In the genomic region with DNA sequence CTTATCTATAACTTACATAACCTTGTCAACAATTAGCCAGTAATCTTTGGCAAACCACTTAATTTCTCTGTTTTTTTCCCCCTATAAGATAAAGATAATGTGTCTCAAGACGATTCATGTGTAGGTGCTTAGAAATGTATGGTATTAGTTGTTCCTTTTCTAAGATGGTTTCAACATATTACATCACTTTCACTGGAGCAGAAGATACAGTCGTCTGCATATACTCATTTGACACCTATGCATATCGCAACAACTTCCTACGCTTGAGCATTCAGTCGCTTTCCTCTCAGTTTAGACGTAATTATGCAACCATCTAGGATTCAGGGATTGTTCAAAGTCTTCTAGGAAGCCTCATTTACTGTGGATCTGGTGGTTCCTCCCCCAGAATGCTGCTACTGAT, we compare ENCODE assay signal across 1 cellular context.
TF ChIP-seq lines count a peak whose summit lies in the region.

No MANE protein-coding gene starts in this region.

TF ChIP-seq in K562, 482 proteins besides CTCF, POLR2A, EP300 and RAD21 (continued from another document and continues in another):
- TF ChIP-seq, protein P1, sequence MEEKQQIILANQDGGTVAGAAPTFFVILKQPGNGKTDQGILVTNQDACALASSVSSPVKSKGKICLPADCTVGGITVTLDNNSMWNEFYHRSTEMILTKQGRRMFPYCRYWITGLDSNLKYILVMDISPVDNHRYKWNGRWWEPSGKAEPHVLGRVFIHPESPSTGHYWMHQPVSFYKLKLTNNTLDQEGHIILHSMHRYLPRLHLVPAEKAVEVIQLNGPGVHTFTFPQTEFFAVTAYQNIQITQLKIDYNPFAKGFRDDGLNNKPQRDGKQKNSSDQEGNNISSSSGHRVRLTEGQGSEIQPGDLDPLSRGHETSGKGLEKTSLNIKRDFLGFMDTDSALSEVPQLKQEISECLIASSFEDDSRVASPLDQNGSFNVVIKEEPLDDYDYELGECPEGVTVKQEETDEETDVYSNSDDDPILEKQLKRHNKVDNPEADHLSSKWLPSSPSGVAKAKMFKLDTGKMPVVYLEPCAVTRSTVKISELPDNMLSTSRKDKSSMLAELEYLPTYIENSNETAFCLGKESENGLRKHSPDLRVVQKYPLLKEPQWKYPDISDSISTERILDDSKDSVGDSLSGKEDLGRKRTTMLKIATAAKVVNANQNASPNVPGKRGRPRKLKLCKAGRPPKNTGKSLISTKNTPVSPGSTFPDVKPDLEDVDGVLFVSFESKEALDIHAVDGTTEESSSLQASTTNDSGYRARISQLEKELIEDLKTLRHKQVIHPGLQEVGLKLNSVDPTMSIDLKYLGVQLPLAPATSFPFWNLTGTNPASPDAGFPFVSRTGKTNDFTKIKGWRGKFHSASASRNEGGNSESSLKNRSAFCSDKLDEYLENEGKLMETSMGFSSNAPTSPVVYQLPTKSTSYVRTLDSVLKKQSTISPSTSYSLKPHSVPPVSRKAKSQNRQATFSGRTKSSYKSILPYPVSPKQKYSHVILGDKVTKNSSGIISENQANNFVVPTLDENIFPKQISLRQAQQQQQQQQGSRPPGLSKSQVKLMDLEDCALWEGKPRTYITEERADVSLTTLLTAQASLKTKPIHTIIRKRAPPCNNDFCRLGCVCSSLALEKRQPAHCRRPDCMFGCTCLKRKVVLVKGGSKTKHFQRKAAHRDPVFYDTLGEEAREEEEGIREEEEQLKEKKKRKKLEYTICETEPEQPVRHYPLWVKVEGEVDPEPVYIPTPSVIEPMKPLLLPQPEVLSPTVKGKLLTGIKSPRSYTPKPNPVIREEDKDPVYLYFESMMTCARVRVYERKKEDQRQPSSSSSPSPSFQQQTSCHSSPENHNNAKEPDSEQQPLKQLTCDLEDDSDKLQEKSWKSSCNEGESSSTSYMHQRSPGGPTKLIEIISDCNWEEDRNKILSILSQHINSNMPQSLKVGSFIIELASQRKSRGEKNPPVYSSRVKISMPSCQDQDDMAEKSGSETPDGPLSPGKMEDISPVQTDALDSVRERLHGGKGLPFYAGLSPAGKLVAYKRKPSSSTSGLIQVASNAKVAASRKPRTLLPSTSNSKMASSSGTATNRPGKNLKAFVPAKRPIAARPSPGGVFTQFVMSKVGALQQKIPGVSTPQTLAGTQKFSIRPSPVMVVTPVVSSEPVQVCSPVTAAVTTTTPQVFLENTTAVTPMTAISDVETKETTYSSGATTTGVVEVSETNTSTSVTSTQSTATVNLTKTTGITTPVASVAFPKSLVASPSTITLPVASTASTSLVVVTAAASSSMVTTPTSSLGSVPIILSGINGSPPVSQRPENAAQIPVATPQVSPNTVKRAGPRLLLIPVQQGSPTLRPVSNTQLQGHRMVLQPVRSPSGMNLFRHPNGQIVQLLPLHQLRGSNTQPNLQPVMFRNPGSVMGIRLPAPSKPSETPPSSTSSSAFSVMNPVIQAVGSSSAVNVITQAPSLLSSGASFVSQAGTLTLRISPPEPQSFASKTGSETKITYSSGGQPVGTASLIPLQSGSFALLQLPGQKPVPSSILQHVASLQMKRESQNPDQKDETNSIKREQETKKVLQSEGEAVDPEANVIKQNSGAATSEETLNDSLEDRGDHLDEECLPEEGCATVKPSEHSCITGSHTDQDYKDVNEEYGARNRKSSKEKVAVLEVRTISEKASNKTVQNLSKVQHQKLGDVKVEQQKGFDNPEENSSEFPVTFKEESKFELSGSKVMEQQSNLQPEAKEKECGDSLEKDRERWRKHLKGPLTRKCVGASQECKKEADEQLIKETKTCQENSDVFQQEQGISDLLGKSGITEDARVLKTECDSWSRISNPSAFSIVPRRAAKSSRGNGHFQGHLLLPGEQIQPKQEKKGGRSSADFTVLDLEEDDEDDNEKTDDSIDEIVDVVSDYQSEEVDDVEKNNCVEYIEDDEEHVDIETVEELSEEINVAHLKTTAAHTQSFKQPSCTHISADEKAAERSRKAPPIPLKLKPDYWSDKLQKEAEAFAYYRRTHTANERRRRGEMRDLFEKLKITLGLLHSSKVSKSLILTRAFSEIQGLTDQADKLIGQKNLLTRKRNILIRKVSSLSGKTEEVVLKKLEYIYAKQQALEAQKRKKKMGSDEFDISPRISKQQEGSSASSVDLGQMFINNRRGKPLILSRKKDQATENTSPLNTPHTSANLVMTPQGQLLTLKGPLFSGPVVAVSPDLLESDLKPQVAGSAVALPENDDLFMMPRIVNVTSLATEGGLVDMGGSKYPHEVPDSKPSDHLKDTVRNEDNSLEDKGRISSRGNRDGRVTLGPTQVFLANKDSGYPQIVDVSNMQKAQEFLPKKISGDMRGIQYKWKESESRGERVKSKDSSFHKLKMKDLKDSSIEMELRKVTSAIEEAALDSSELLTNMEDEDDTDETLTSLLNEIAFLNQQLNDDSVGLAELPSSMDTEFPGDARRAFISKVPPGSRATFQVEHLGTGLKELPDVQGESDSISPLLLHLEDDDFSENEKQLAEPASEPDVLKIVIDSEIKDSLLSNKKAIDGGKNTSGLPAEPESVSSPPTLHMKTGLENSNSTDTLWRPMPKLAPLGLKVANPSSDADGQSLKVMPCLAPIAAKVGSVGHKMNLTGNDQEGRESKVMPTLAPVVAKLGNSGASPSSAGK (IDR thresholded peaks at IDR 0.05), result no peak
- no peak for TF ChIP-seq POLR2AphosphoS5 (IDR thresholded peaks at IDR 0.05; ENCODE audit: control insufficient read depth, insufficient read depth, low read depth, low read length)
- TF ChIP-seq ZNF12 (CRISPR knock-in tag; IDR thresholded peaks at IDR 0.05), result no peak
- TF ChIP-seq CBX5 (IDR thresholded peaks at IDR 0.05; ENCODE audit: borderline replicate concordance, low read depth), result no peak
- no peak for TF ChIP-seq SMARCC2 (IDR thresholded peaks at IDR 0.05; ENCODE audit: low read depth)
- TF ChIP-seq PRPF4 (IDR thresholded peaks at IDR 0.05; ENCODE audit: insufficient read depth, low read depth, low read length, poor library complexity, severe bottlenecking), result no peak
- TF ChIP-seq CEBPG (CRISPR knock-in tag; IDR thresholded peaks at IDR 0.05), result no peak
- TF ChIP-seq CEBPG (tag; conservative IDR thresholded peaks at IDR 0.05 in 1 of 2, IDR thresholded peaks at IDR 0.05 in 1 of 2), result peak; percentile 87 to 96
- TF ChIP-seq ZNF740 (CRISPR knock-in tag; IDR thresholded peaks at IDR 0.05), result no peak
- no peak for TF ChIP-seq ZNF740 (tag; IDR thresholded peaks at IDR 0.05)
- TF ChIP-seq, protein P2, sequence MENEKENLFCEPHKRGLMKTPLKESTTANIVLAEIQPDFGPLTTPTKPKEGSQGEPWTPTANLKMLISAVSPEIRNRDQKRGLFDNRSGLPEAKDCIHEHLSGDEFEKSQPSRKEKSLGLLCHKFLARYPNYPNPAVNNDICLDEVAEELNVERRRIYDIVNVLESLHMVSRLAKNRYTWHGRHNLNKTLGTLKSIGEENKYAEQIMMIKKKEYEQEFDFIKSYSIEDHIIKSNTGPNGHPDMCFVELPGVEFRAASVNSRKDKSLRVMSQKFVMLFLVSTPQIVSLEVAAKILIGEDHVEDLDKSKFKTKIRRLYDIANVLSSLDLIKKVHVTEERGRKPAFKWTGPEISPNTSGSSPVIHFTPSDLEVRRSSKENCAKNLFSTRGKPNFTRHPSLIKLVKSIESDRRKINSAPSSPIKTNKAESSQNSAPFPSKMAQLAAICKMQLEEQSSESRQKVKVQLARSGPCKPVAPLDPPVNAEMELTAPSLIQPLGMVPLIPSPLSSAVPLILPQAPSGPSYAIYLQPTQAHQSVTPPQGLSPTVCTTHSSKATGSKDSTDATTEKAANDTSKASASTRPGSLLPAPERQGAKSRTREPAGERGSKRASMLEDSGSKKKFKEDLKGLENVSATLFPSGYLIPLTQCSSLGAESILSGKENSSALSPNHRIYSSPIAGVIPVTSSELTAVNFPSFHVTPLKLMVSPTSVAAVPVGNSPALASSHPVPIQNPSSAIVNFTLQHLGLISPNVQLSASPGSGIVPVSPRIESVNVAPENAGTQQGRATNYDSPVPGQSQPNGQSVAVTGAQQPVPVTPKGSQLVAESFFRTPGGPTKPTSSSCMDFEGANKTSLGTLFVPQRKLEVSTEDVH (IDR thresholded peaks at IDR 0.05; ENCODE audit: low read depth, partially characterized antibody), result no peak
- TF ChIP-seq IRF2 (CRISPR knock-in tag; IDR thresholded peaks at IDR 0.05), result no peak
- 0 out of 2 replicates have a peak, but pooled peaks have one; percentile 24 for TF ChIP-seq ZSCAN32 (CRISPR knock-in tag; IDR thresholded peaks at IDR 0.05)
- peak; percentile 52; the same call in 1 of the 2 replicates for TF ChIP-seq ATF3 (IDR thresholded peaks at IDR 0.05)
- no peak for TF ChIP-seq ATF3 (CRISPR knock-in tag; conservative IDR thresholded peaks at IDR 0.05)
- TF ChIP-seq TRIM24 (IDR thresholded peaks at IDR 0.05), result peak in 1 of 2 experiments; percentile 66; a peak in 1 of 4 replicates
- no peak for TF ChIP-seq ZNF561 (CRISPR knock-in tag; conservative IDR thresholded peaks at IDR 0.05)
- TF ChIP-seq, protein P3, sequence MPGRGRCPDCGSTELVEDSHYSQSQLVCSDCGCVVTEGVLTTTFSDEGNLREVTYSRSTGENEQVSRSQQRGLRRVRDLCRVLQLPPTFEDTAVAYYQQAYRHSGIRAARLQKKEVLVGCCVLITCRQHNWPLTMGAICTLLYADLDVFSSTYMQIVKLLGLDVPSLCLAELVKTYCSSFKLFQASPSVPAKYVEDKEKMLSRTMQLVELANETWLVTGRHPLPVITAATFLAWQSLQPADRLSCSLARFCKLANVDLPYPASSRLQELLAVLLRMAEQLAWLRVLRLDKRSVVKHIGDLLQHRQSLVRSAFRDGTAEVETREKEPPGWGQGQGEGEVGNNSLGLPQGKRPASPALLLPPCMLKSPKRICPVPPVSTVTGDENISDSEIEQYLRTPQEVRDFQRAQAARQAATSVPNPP (IDR thresholded peaks at IDR 0.05; ENCODE audit: borderline replicate concordance, insufficient read depth, insufficient read length), result no peak
- TF ChIP-seq HOXB6 (CRISPR knock-in tag; IDR thresholded peaks at IDR 0.05; ENCODE audit: borderline replicate concordance), result no peak
- TF ChIP-seq, protein P4, sequence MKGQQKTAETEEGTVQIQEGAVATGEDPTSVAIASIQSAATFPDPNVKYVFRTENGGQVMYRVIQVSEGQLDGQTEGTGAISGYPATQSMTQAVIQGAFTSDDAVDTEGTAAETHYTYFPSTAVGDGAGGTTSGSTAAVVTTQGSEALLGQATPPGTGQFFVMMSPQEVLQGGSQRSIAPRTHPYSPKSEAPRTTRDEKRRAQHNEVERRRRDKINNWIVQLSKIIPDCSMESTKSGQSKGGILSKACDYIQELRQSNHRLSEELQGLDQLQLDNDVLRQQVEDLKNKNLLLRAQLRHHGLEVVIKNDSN (CRISPR knock-in tag; IDR thresholded peaks at IDR 0.05), result no peak
- no peak for TF ChIP-seq ETV6 (IDR thresholded peaks at IDR 0.05; ENCODE audit: borderline replicate concordance in 1 of 2, low read depth in 2 of 2, low read length in 1 of 2)
- no peak for TF ChIP-seq ETV6 (CRISPR knock-in tag; IDR thresholded peaks at IDR 0.05; ENCODE audit: borderline replicate concordance)
- no peak for TF ChIP-seq ZNF785 (CRISPR knock-in tag; IDR thresholded peaks at IDR 0.05)
- TF ChIP-seq PYGO2 (tag; IDR thresholded peaks at IDR 0.05), result no peak
- TF ChIP-seq LCOR (CRISPR knock-in tag; IDR thresholded peaks at IDR 0.05), result no peak
- TF ChIP-seq ZC3H4 (CRISPR knock-in tag; IDR thresholded peaks at IDR 0.05; ENCODE audit: borderline replicate concordance), result no peak
- no peak for TF ChIP-seq ELF2 (CRISPR knock-in tag; IDR thresholded peaks at IDR 0.05)
- no peak for TF ChIP-seq ZFX (CRISPR knock-in tag; IDR thresholded peaks at IDR 0.05)
- TF ChIP-seq, protein P5, sequence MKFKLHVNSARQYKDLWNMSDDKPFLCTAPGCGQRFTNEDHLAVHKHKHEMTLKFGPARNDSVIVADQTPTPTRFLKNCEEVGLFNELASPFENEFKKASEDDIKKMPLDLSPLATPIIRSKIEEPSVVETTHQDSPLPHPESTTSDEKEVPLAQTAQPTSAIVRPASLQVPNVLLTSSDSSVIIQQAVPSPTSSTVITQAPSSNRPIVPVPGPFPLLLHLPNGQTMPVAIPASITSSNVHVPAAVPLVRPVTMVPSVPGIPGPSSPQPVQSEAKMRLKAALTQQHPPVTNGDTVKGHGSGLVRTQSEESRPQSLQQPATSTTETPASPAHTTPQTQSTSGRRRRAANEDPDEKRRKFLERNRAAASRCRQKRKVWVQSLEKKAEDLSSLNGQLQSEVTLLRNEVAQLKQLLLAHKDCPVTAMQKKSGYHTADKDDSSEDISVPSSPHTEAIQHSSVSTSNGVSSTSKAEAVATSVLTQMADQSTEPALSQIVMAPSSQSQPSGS (CRISPR knock-in tag; IDR thresholded peaks at IDR 0.05), result no peak
- TF ChIP-seq ZNF212 (CRISPR knock-in tag; IDR thresholded peaks at IDR 0.05), result no peak
- no peak for TF ChIP-seq ZKSCAN3 (CRISPR knock-in tag; IDR thresholded peaks at IDR 0.05)
- TF ChIP-seq GTF2A2 (tag; IDR thresholded peaks at IDR 0.05), result no peak
- peak; percentile 49; the same call in 1 of the 2 replicates for TF ChIP-seq CEBPB (tag; IDR thresholded peaks at IDR 0.05)
- no peak for TF ChIP-seq FOXA1 (IDR thresholded peaks at IDR 0.05; ENCODE audit: borderline replicate concordance)
- TF ChIP-seq RBM39 (optimal IDR thresholded peaks at IDR 0.05; ENCODE audit: low read depth, low read length), result no peak
- no peak for TF ChIP-seq ZNF217 (CRISPR knock-in tag; IDR thresholded peaks at IDR 0.05)
- no peak for TF ChIP-seq POLR2AphosphoS2 (IDR thresholded peaks at IDR 0.05; ENCODE audit: low read length)
- no peak for TF ChIP-seq ATF1 (CRISPR knock-in tag; IDR thresholded peaks at IDR 0.05)
- no peak for TF ChIP-seq ATF1 (tag; IDR thresholded peaks at IDR 0.05)
- TF ChIP-seq HMGN3 (IDR thresholded peaks at IDR 0.05; ENCODE audit: borderline replicate concordance, extremely low read depth, insufficient read length, low read depth, low read length), result no peak
- 0 out of 2 replicates have a peak, but pooled peaks have one; percentile 16 for TF ChIP-seq ATF7 (IDR thresholded peaks at IDR 0.05)
- no peak for TF ChIP-seq POLR2G (IDR thresholded peaks at IDR 0.05; ENCODE audit: low read depth, low read length)
- no peak for TF ChIP-seq E2F4 (CRISPR knock-in tag; IDR thresholded peaks at IDR 0.05; ENCODE audit: low read depth)
- TF ChIP-seq ZNF384 (IDR thresholded peaks at IDR 0.05; ENCODE audit: low read depth, low read length), result no peak
